Comparison of ENCODE assay signal across 13 cellular contexts in the genomic region with DNA sequence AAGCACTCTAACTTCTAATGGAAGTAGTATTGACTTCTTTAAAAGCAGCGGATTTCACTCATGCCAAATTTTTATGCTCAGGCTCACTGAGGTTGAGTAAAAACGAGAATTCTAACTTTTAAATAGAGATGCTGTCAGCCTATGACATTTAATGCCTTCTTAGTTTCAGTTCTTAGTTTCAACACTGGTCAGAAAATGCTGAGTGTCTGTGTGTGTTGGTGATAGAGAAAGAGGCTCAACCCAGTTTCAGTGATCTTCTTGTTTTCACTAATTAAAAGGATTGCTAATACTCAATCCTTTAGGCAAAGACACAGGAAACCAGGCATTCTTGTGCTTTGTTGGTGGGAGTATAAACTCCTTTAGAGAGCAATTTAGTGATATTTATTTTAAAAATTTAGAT. TPM values are rescaled to one million over a fixed set of nuclear protein-coding genes. Genes with fewer than 3 reads are reported as not detected.
DNase-seq lines count a peak whose midpoint lies in the region; ATAC-seq lines count a peak whose summit lies in the region.
"Had no signal": no experiment of that assay in that cellular context is flagged by ENCODE, and none has a peak within 500 bp of the region (broad histone marks: within the 10 kb centered on the region; RNA-seq: fewer than 3 reads in every experiment).

No MANE protein-coding gene starts in this region.

- H3K79me2 ChIP-seq in trophoblast cell (ENCODE audit: control insufficient read depth, insufficient read depth, low read length, poor library complexity), result no peaks in the 10 kb centered on the region

- no peak overlapping the region for H3K27ac ChIP-seq in trophoblast cell (ENCODE audit: low read depth, low read length)
- H3K27ac ChIP-seq: epithelial cell of prostate, psoas muscle had no signal

- H3K79me1 ChIP-seq in trophoblast cell (ENCODE audit: low read length), result no peaks in the 10 kb centered on the region

- intact Hi-C loops in activated CD4-positive, alpha-beta memory T cell treated with anti-CD3 and anti-CD28 coated beads for 36 hours (cut with micrococcal nuclease), result loop anchor here (1.0 to 10.0 kb wide), 5 partner anchors 32 to 292 kb away; a partner anchor contains a TSS

- no peak overlapping the region for H3K18ac ChIP-seq in trophoblast cell (ENCODE audit: low read length)

- no peaks in the 10 kb centered on the region for H3K27me3 Mint-ChIP-seq in activated CD4-positive, alpha-beta memory T cell treated with anti-CD3 and anti-CD28 coated beads, Interleukin-2, amount 10 ng/mL, durations not matched to agents 7 days and 5 days
- H3K27me3 Mint-ChIP-seq in activated CD4-positive, alpha-beta memory T cell treated with anti-CD3 and anti-CD28 coated beads for 36 hours, result no peaks in the 10 kb centered on the region
- no peaks in the 10 kb centered on the region for H3K27me3 Mint-ChIP-seq in memory B cell
- H3K27me3 Mint-ChIP-seq: activated naive CD8-positive, alpha-beta T cell had no signal

- H3K4me2 ChIP-seq in trophoblast cell (ENCODE audit: low read length), result no peak overlapping the region

- peaks cover 3% of the 10 kb centered on the region for H3K9me3 Mint-ChIP-seq in activated CD4-positive, alpha-beta memory T cell treated with anti-CD3 and anti-CD28 coated beads, Interleukin-2, amount 10 ng/mL, durations not matched to agents 7 days and 5 days
- H3K9me3 Mint-ChIP-seq in activated CD4-positive, alpha-beta memory T cell treated with anti-CD3 and anti-CD28 coated beads for 36 hours, result no peaks in the 10 kb centered on the region
- no peaks in the 10 kb centered on the region for H3K9me3 Mint-ChIP-seq in memory B cell

- no peak overlapping the region for H2AFZ ChIP-seq in trophoblast cell (ENCODE audit: insufficient read depth, low read length, poor library complexity)

- no peaks in the 10 kb centered on the region for H3K4me1 ChIP-seq in trophoblast cell (ENCODE audit: control insufficient read depth in 1 of 2, insufficient read depth in 2 of 2, low read length in 2 of 2)
- H3K4me1 ChIP-seq: psoas muscle had no signal

- H3K23ac ChIP-seq in trophoblast cell (ENCODE audit: low read length), result no peak overlapping the region

- H3K27ac Mint-ChIP-seq in activated CD4-positive, alpha-beta memory T cell treated with anti-CD3 and anti-CD28 coated beads, Interleukin-2, amount 10 ng/mL, durations not matched to agents 7 days and 5 days, result peak overlapping the region; percentile 9
- H3K27ac Mint-ChIP-seq in activated CD4-positive, alpha-beta memory T cell treated with anti-CD3 and anti-CD28 coated beads for 36 hours, result no peak overlapping the region
- peak overlapping the region; percentile 63 for H3K27ac Mint-ChIP-seq in memory B cell

- no peaks in the 10 kb centered on the region for H3K27me3 ChIP-seq in trophoblast cell (ENCODE audit: insufficient read depth, low read length)

- H2AK5ac ChIP-seq in trophoblast cell (ENCODE audit: low read length), result no peak overlapping the region

- ATAC-seq in GM21528 (IDR thresholded peaks at IDR 0.05; ENCODE audit: low FRiP score, unreplicated experiment) (peak; percentile 98), HG03159 (IDR thresholded peaks at IDR 0.05; ENCODE audit: unreplicated experiment) (peak; percentile 98), memory B cell (ENCODE audit: low read depth) (peak; percentile 52)
- ATAC-seq: HepG2, psoas muscle had no signal

- no peak overlapping the region for H3K4me3 ChIP-seq in trophoblast cell (ENCODE audit: low read depth, low read length)
- H3K4me3 ChIP-seq: psoas muscle had no signal

- no peak overlapping the region for H3K4me3 Mint-ChIP-seq in activated CD4-positive, alpha-beta memory T cell treated with anti-CD3 and anti-CD28 coated beads, Interleukin-2, amount 10 ng/mL, durations not matched to agents 7 days and 5 days
- H3K4me3 Mint-ChIP-seq in activated CD4-positive, alpha-beta memory T cell treated with anti-CD3 and anti-CD28 coated beads for 36 hours, result no peak overlapping the region
- no peak overlapping the region for H3K4me3 Mint-ChIP-seq in memory B cell
- H3K4me3 Mint-ChIP-seq: activated naive CD8-positive, alpha-beta T cell had no signal

- no peaks in the 10 kb centered on the region for H3K36me3 ChIP-seq in trophoblast cell (ENCODE audit: control insufficient read depth in 1 of 2, insufficient read depth in 2 of 2, low read length in 2 of 2)

- no peak overlapping the region for H3K4ac ChIP-seq in trophoblast cell (ENCODE audit: low read depth, low read length)

- H2BK12ac ChIP-seq in trophoblast cell (ENCODE audit: low read length), result no peak overlapping the region

- H3K36me3 Mint-ChIP-seq in activated CD4-positive, alpha-beta memory T cell treated with anti-CD3 and anti-CD28 coated beads, Interleukin-2, amount 10 ng/mL, durations not matched to agents 7 days and 5 days (ENCODE audit: low read depth), result peaks cover 57% of the 10 kb centered on the region
- H3K36me3 Mint-ChIP-seq in activated CD4-positive, alpha-beta memory T cell treated with anti-CD3 and anti-CD28 coated beads for 36 hours, result peaks cover 25% of the 10 kb centered on the region
- H3K36me3 Mint-ChIP-seq in memory B cell, result peaks cover 37% of the 10 kb centered on the region

- no peaks in the 10 kb centered on the region for H3K9me3 ChIP-seq in trophoblast cell (ENCODE audit: insufficient read depth, low read depth, low read length)
- H3K9me3 ChIP-seq: psoas muscle had no signal

- WGBS in trophoblast cell (ENCODE audit: extremely low coverage, insufficient coverage, insufficient read length), result no CpG with 5 or more reads among the region's 2 CpGs

- no peak overlapping the region for H3K14ac ChIP-seq in trophoblast cell (ENCODE audit: low read length)

- peaks cover 24% of the 10 kb centered on the region for H3K4me1 Mint-ChIP-seq in activated CD4-positive, alpha-beta memory T cell treated with anti-CD3 and anti-CD28 coated beads, Interleukin-2, amount 10 ng/mL, durations not matched to agents 7 days and 5 days
- H3K4me1 Mint-ChIP-seq in activated CD4-positive, alpha-beta memory T cell treated with anti-CD3 and anti-CD28 coated beads for 36 hours (ENCODE audit: low read depth), result peaks cover 37% of the 10 kb centered on the region
- H3K4me1 Mint-ChIP-seq in memory B cell, result peaks cover 10% of the 10 kb centered on the region

- DNase-seq in activated CD4-positive, alpha-beta memory T cell treated with anti-CD3 and anti-CD28 coated beads, Interleukin-2, amount 10 ng/mL, durations not matched to agents 7 days and 5 days, result no peak
- DNase-seq in activated CD4-positive, alpha-beta memory T cell treated with anti-CD3 and anti-CD28 coated beads for 36 hours, result no peak
- DNase-seq in memory B cell (ENCODE audit: low spot score in 2 of 2) (no peak), HCEC 1CT (no peak), trophoblast cell (no peak), epidermal melanocyte (ENCODE audit: insufficient read length, low spot score) (no peak)
- DNase-seq: NCI-H510A, psoas muscle had no signal

- no peak overlapping the region for H4K12ac ChIP-seq in trophoblast cell (ENCODE audit: low read depth, low read length)

- no peak overlapping the region for H4K8ac ChIP-seq in trophoblast cell (ENCODE audit: low read depth, low read length)

- H4K91ac ChIP-seq in trophoblast cell (ENCODE audit: low read depth, low read length), result no peak overlapping the region

- H3K9ac ChIP-seq in trophoblast cell (ENCODE audit: low read length), result no peak overlapping the region

- H2BK120ac ChIP-seq in trophoblast cell (ENCODE audit: insufficient read depth, low read length, poor library complexity), result no peak overlapping the region

- H2BK5ac ChIP-seq in trophoblast cell (ENCODE audit: low read depth, low read length, poor library complexity), result no peak overlapping the region

- CTCF ChIA-PET in activated CD4-positive, alpha-beta memory T cell treated with anti-CD3 and anti-CD28 coated beads, Interleukin-2, amount 10 ng/mL, durations not matched to agents 7 days and 5 days (lab: Charles Lee), result interaction anchor here (0.6 to 3.1 kb wide), 7 partner anchors 16 to 211 kb away, joined by 3 to 20 read pairs (median 4); a partner anchor contains a TSS
- CTCF ChIA-PET in activated CD4-positive, alpha-beta memory T cell treated with anti-CD3 and anti-CD28 coated beads for 36 hours (lab: Charles Lee), result interaction anchor here (0.6 to 8.4 kb wide), 6 partner anchors 31 to 309 kb away, joined by 3 to 69 read pairs (median 4); a partner anchor contains a TSS

- POLR2A ChIA-PET in activated CD4-positive, alpha-beta memory T cell treated with anti-CD3 and anti-CD28 coated beads, Interleukin-2, amount 10 ng/mL, durations not matched to agents 7 days and 5 days (lab: Charles Lee), result interaction anchor here (0.6 to 1.5 kb wide), 5 partner anchors 11 to 272 kb away, joined by 3 to 4 read pairs (median 3); a partner anchor contains a TSS
- POLR2A ChIA-PET in activated CD4-positive, alpha-beta memory T cell treated with anti-CD3 and anti-CD28 coated beads for 36 hours (lab: Charles Lee), result interaction anchor here (0.6 to 1.6 kb wide), 2 partner anchors 121 to 209 kb away, joined by 3 to 6 read pairs; a partner anchor contains a TSS

RNA-seq across cellular contexts. Expression of a gene that starts 31.0 kb away (rescaled TPM):
- 10 to 100 TPM; 75.5 to 76.7 TPM for total RNA-seq in activated CD4-positive, alpha-beta memory T cell treated with anti-CD3 and anti-CD28 coated beads, Interleukin-2, amount 10 ng/mL, durations not matched to agents 7 days and 5 days
- total RNA-seq in activated CD4-positive, alpha-beta memory T cell treated with anti-CD3 and anti-CD28 coated beads for 36 hours, result 100 to 1,000 TPM; 128 to 132 TPM
- polyA plus RNA-seq in trophoblast cell (2013), result 159 and 166 TPM in 2 replicates
